Comparison of ENCODE assay signal across 8 cellular contexts in the genomic region with DNA sequence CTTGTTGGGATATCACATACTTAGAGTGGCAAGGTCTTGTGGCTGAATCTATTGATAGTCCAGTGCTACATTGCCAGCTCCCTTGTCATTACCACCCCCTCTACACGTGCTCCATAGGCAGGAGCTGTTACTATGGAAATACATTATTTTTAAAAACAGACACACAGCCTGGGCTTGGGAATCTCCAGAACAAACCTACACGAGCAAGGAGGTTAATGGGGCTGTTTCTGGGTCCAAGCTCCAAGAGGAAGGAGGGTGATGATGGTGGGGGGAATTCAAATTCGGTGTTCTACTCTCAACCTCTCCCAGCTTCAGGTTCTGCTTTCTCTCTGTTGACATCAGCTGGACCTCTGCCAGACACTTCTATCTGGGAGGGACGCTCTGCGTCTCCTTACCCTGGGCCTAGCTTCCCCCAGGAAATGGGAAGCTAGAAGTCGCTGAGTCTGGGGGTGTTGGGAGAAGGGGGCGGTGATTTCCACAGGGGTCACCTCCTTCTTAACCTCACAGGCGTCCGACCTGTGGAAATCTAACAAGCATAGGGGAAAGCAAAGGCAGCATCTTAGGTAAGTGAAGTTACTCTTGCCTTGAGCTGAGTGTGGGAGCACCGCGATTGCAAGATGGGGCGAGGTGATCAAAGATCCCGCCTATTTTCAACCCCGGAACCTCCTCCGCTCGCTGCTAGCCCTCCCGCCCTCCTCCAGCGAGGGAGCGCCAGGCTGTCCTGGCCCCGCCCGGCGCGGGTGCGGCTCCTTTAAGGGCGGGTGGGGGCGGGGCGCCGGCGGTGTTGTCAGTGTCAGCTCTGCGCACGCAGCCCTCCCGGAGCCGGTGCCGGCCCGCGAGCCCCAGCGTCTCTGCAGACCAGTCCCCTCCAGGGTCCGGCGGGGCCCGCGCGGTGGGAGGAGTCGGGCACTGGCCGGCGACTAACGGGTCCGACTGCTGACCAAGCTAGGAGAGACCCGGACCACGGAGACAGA. TPM values are rescaled to one million over a fixed set of nuclear protein-coding genes. Genes with fewer than 3 reads are reported as not detected.
DNase-seq lines count a peak whose midpoint lies in the region; ATAC-seq, FAIRE-seq and TF ChIP-seq lines count a peak whose summit lies in the region.

TSS of gene C2CD2L (plus strand) at position 781 of the 974 bp plus-strand sequence. CDS start 398 bp downstream, outside the sequence.

- H3K36me3 ChIP-seq in PC-3 (ENCODE audit: low read depth, low read length) (peaks cover 13% of the 10 kb centered on the region; the same call in 1 of the 2 replicates), mucosa of stomach (ENCODE audit: control insufficient read depth, insufficient read depth, low read length) (peaks cover 6% of the 10 kb centered on the region)

- H4K20me1 ChIP-seq in PC-3 (ENCODE audit: low read length), result no peaks in the 10 kb centered on the region

- no peaks in the 10 kb centered on the region for H3K9me2 ChIP-seq in PC-3 (replicated peaks; ENCODE audit: low read length)

- H3K4me1 ChIP-seq in PC-3 (ENCODE audit: insufficient read depth, low read length), result peaks cover 29% of the 10 kb centered on the region
- peaks cover 27% of the 10 kb centered on the region for H3K4me1 ChIP-seq in mucosa of stomach (ENCODE audit: control insufficient read depth, insufficient read depth, low read length)

- 0 out of 2 replicates have a peak, but pooled peaks have one; percentile 11 for TF ChIP-seq EP300 in Ishikawa (IDR thresholded peaks at IDR 0.05; ENCODE audit: borderline replicate concordance)

- TF ChIP-seq POLR2A in erythroblast (IDR thresholded peaks at IDR 0.05; ENCODE audit: low read length), result peak; percentile 76

- H3K9ac ChIP-seq in PC-3 (ENCODE audit: low read length), result peak within 1 kb of the TSS; percentile 83
- peak within 1 kb of the TSS; percentile 67 for H3K9ac ChIP-seq in mucosa of stomach (ENCODE audit: low read length)

- DNase-seq in D721Med (ENCODE audit: insufficient read length, low spot score) (peak; percentile 93), PC-3 (peak; percentile 96), activated T-cell treated with anti-CD3 and anti-CD28 coated beads for 4 hours (peak; percentile 82), erythroblast (lab: John Stamatoyannopoulos, UW) (peak; percentile 97 to 98)
- peak; percentile 65 to 80 for DNase-seq in stimulated activated CD8-positive, alpha-beta memory T cell treated with anti-CD3 and anti-CD28 coated beads, Interleukin-4, amount 100 ng/mL, for 4 hours (ENCODE audit: low read depth in 2 of 2, low spot score in 1 of 2)

- POLR2A ChIA-PET in PC-3 (lab: Charles Lee; ENCODE audit: unreplicated experiment), result interaction anchor here (0.6 to 1.2 kb wide), 7 partner anchors 11 to 143 kb away, joined by 3 to 14 read pairs (median 7); partner anchors contain the start of genes HINFP and TRAPPC4

- peak within 1 kb of the TSS; percentile 97 for H3K4me3 ChIP-seq in PC-3 (ENCODE audit: low read length)
- H3K4me3 ChIP-seq in mucosa of stomach (ENCODE audit: low read length), result peak within 1 kb of the TSS; percentile 87

- peak within 1 kb of the TSS; percentile 98 for H3K4me2 ChIP-seq in PC-3 (ENCODE audit: low read length)

- CTCF ChIA-PET in PC-3 (lab: Charles Lee), result interaction anchor here (0.5 to 1.0 kb wide), 2 partner anchors 11 to 59 kb away, joined by 3 to 4 read pairs; a partner anchor contains a TSS

- no peaks in the 10 kb centered on the region for H3F3A ChIP-seq in PC-3 (ENCODE audit: low read length, unreplicated experiment)

- FAIRE-seq in D721Med (lab: Jason Lieb, UNC), result no peak

- intact Hi-C loops in PC-3 (cut with micrococcal nuclease), result no loop called here

- H2AFZ ChIP-seq in PC-3 (ENCODE audit: low read length), result peak within 1 kb of the TSS; percentile 89

- BruUV-seq in PC-3 (replicated peaks; lab: Mats Ljungman, UMichigan), result TSS peak; percentile 75

- no peak for TF ChIP-seq RAD21 in Ishikawa (IDR thresholded peaks at IDR 0.05; ENCODE audit: low read depth)

- peak within 1 kb of the TSS; percentile 49 for H3K27ac ChIP-seq in PC-3 (ENCODE audit: low read length)

- peak; percentile 65 for ATAC-seq in GM21528 (IDR thresholded peaks at IDR 0.05; ENCODE audit: low FRiP score, unreplicated experiment)
- ATAC-seq in PC-3, result peak; percentile 77

- H3K27me3 ChIP-seq in PC-3 (ENCODE audit: low read length) (no peaks in the 10 kb centered on the region), mucosa of stomach (ENCODE audit: control insufficient read depth, insufficient read depth, low read length) (no peaks in the 10 kb centered on the region)

- H3K79me2 ChIP-seq in PC-3 (ENCODE audit: low read length), result peaks cover 37% of the 10 kb centered on the region

- no peak for TF ChIP-seq CTCF in D721Med (IDR thresholded peaks at IDR 0.05; ENCODE audit: insufficient read depth, missing control alignments)
- TF ChIP-seq CTCF in PC-3 (conservative IDR thresholded peaks at IDR 0.05; ENCODE audit: low read depth, low read length), result no peak

- H3K9me3 ChIP-seq in PC-3 (ENCODE audit: low read length) (no peaks in the 10 kb centered on the region), mucosa of stomach (ENCODE audit: control insufficient read depth, low read length) (no peaks in the 10 kb centered on the region)

TF ChIP-seq in Ishikawa, 13 proteins besides CTCF, POLR2A, EP300 and RAD21:
- TF ChIP-seq TCF12 (IDR thresholded peaks at IDR 0.05; ENCODE audit: low read depth) (peak; percentile 26; the same call in 1 of the 2 replicates), TEAD4 (IDR thresholded peaks at IDR 0.05) (no peak), ZBTB7A (IDR thresholded peaks at IDR 0.05; ENCODE audit: low read depth) (peak; percentile 49; the same call in 1 of the 2 replicates), NFIC (IDR thresholded peaks at IDR 0.05) (0 out of 2 replicates have a peak, but pooled peaks have one; percentile 9), TAF1 (IDR thresholded peaks at IDR 0.05; ENCODE audit: low read depth) (peak; percentile 76)
- TF ChIP-seq, protein P1, sequence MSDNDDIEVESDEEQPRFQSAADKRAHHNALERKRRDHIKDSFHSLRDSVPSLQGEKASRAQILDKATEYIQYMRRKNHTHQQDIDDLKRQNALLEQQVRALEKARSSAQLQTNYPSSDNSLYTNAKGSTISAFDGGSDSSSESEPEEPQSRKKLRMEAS (IDR thresholded peaks at IDR 0.05), result no peak; the same call in none of the 2 replicates

RNA-seq across cellular contexts. Expression of gene C2CD2L, which starts in this region (rescaled TPM):
- total RNA-seq in PC-3 (2014; rRNA removed), result 16.8 and 17.2 TPM in 2 replicates

Comparison
In these comparisons a context has a peak if more than half of its experiments do, and no peak if none do; other contexts are left out.
1. Peak in every context shown above with its lines: DNase-seq, ATAC-seq, H3K4me3 ChIP-seq and H3K27ac ChIP-seq.